ENCODE assay signal across 16 cellular contexts in genomic region chr18:8811115-8811514, GRCh38.
"Had no signal": no experiment of that assay in that cellular context is flagged by ENCODE, and none has a peak within 500 bp of the region (broad histone marks: within the 10 kb centered on the region; RNA-seq: fewer than 3 reads in every experiment).

No MANE protein-coding gene starts in this region.

- H3K4me3 ChIP-seq: adrenal gland, lung, suprapubic skin, transverse colon had no signal

- H3K27ac Mint-ChIP-seq: progenitor cell of endocrine pancreas had no signal

- H3K36me3 Mint-ChIP-seq: activated naive CD4-positive, alpha-beta T cell treated with anti-CD3 and anti-CD28 coated beads, Interleukin-2, amount 50 U/mL, for 72 hours had no signal

- H3K36me3 ChIP-seq: adrenal gland, transverse colon had no signal

- H3K9me3 ChIP-seq: adrenal gland, suprapubic skin, transverse colon had no signal

- H3K27me3 ChIP-seq: adrenal gland, suprapubic skin, transverse colon had no signal

- H3K4me3 Mint-ChIP-seq: stimulated activated naive CD8-positive, alpha-beta T cell treated with anti-CD3 and anti-CD28 coated beads, Interleukin-15, amount 100 ng/mL, for 72 hours had no signal

- H3K4me1 ChIP-seq: adrenal gland, suprapubic skin had no signal

- H3K9me3 Mint-ChIP-seq: activated naive CD4-positive, alpha-beta T cell treated with anti-CD3 and anti-CD28 coated beads, Interleukin-2, amount 50 U/mL, for 72 hours; stimulated activated naive CD8-positive, alpha-beta T cell treated with anti-CD3 and anti-CD28 coated beads, Interleukin-15, amount 100 ng/mL, for 72 hours had no signal

- DNase-seq: activated CD4-positive, alpha-beta T cell treated with anti-CD3 and anti-CD28 coated beads for 48 hours; activated CD4-positive, CD25-positive, alpha-beta regulatory T cell; activated gamma-delta T cell treated with Interleukin-2 at 50 U/mL for 16 hours; adrenal gland; dermis blood vessel endothelial cell; foreskin melanocyte; midbrain; stimulated activated CD4-positive, alpha-beta T cell treated with anti-CD3 and anti-CD28 coated beads, Interleukin-2, amount 100 ng/mL, for 24 hours; stimulated activated naive CD8-positive, alpha-beta T cell treated with anti-CD3 and anti-CD28 coated beads, Interleukin-15, amount 100 ng/mL, for 72 hours; transverse colon had no signal

- H3K27ac ChIP-seq: adrenal gland, epithelial cell of prostate, suprapubic skin had no signal

- ATAC-seq: activated naive CD4-positive, alpha-beta T cell treated with anti-CD3 and anti-CD28 coated beads, Interleukin-2, amount 50 U/mL, for 72 hours; left lobe of liver; stimulated activated naive CD8-positive, alpha-beta T cell treated with anti-CD3 and anti-CD28 coated beads, Interleukin-15, amount 100 ng/mL, for 72 hours had no signal

- H3K27me3 Mint-ChIP-seq: progenitor cell of endocrine pancreas had no signal
